In the genomic region with DNA sequence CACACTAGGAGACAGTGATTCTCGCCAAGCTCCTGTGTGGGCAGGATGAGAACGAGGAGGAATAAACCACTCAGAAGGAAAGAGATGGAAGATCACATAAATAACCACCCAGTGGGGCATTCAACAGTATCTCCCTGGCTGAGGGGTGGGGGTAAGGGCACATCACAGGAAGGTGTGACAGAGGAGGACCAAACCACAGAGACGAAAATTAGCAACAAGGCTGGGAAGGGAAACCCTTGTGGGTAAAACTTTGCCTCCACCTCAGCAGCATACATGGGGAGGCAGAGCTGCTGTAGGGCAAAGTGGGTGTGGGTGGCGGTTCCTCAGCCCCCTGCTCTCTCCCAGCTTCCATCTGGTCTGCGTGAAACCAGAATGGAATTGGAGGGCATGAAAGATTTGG, we compare ENCODE assay signal across 33 cellular contexts. TPM values are rescaled to one million over a fixed set of nuclear protein-coding genes. Genes with fewer than 3 reads are reported as not detected.
DNase-seq lines count a peak whose midpoint lies in the region; ATAC-seq, FAIRE-seq and TF ChIP-seq lines count a peak whose summit lies in the region.
"Had no signal": no experiment of that assay in that cellular context is flagged by ENCODE, and none has a peak within 500 bp of the region (broad histone marks: within the 10 kb centered on the region; RNA-seq: fewer than 3 reads in every experiment).

No MANE protein-coding gene starts in this region.

- H3K9me3 ChIP-seq in OCI-LY7 (ENCODE audit: low read length) (no peaks in the 10 kb centered on the region), GM12878 (replicated peaks; ENCODE audit: control insufficient read depth, insufficient read depth, low read length) (no peaks in the 10 kb centered on the region), transverse colon (no peaks in the 10 kb centered on the region)
- H3K9me3 ChIP-seq: BE2C, esophagus muscularis mucosa, heart left ventricle, pancreas, upper lobe of right lung had no signal

- H3K4me1 ChIP-seq in OCI-LY7 (ENCODE audit: insufficient read depth, low read length, poor library complexity, severe bottlenecking) (peaks cover 82% of the 10 kb centered on the region), GM12878 (ENCODE audit: control insufficient read depth, insufficient read depth, low read length) (peaks cover 7% of the 10 kb centered on the region; the same call in 1 of the 2 replicates), transverse colon (no peaks in the 10 kb centered on the region)
- H3K4me1 ChIP-seq: BE2C, foreskin keratinocyte, pancreas, upper lobe of right lung had no signal

- no peak overlapping the region for H3K27ac Mint-ChIP-seq in activated naive CD8-positive, alpha-beta T cell treated with anti-CD3 and anti-CD28 coated beads, Interleukin-2, amount 10 ng/mL, durations not matched to agents 7 days and 5 days
- H3K27ac Mint-ChIP-seq in activated naive CD8-positive, alpha-beta T cell treated with anti-CD3 and anti-CD28 coated beads for 36 hours, result no peak overlapping the region
- H3K27ac Mint-ChIP-seq: activated naive CD8-positive, alpha-beta T cell; nephron; WTC11 had no signal

- 26% methylated on average over 5 of the region's 5 CpGs for WGBS in GM12878 (ENCODE audit: insufficient coverage, insufficient replicate concordance, low lambda C conversion rate, missing lambda C conversion rate)
- WGBS in transverse colon (ENCODE audit: low coverage in 1 of 2), 2 donors, result 59% methylated on average over 5 of the region's 5 CpGs; no CpG with 5 or more reads in 1 of the 2 donors

- H3K27ac ChIP-seq in OCI-LY7 (ENCODE audit: low read depth, low read length, poor library complexity, severe bottlenecking), result no peak overlapping the region
- no peak overlapping the region for H3K27ac ChIP-seq in GM12878 (ENCODE audit: control insufficient read depth, insufficient read depth)
- no peak overlapping the region for H3K27ac ChIP-seq in transverse colon
- H3K27ac ChIP-seq: esophagus muscularis mucosa, foreskin keratinocyte, GM23248, heart left ventricle, pancreas, upper lobe of right lung had no signal

- TF ChIP-seq CTCF in OCI-LY7 (conservative IDR thresholded peaks at IDR 0.05; ENCODE audit: low read length) (no peak), GM12878 (IDR thresholded peaks at IDR 0.05 in 2 of 3, conservative IDR thresholded peaks at IDR 0.05 in 1 of 3; ENCODE audit: control insufficient read depth in 2 of 3, extremely low read depth in 1 of 3, insufficient read depth in 1 of 3, low read depth in 3 of 3, low read length in 3 of 3) (no peak), transverse colon (IDR thresholded peaks at IDR 0.05) (no peak)

- in situ Hi-C loops in GM12878 (cut with MboI), result no loop called here
- in situ Hi-C loops in transverse colon (cut with MboI; ENCODE audit: low pct_ligation_motif_present in 1 of 4, low pct_unique_long_range_greater_than_20kb in 1 of 4, low sequenced_read_pairs in 3 of 4), result no loop called here

- peak overlapping the region; percentile 46 for H3K4me2 ChIP-seq in OCI-LY7 (ENCODE audit: low read length)
- H3K4me2 ChIP-seq in GM12878 (ENCODE audit: control insufficient read depth, insufficient read depth), result no peak overlapping the region

- no peak for FAIRE-seq in GM12878 (lab: Jason Lieb, UNC)
- FAIRE-seq: GM18507, pancreas, small intestine had no signal

- TF ChIP-seq POLR2A in GM12878 (IDR thresholded peaks at IDR 0.05; ENCODE audit: low read depth, low read length) (no peak), transverse colon (IDR thresholded peaks at IDR 0.05) (no peak)

- BruUV-seq in OCI-LY7 (replicated peaks; lab: Mats Ljungman, UMichigan) (no TSS peak), GM12878 (replicated peaks; lab: Mats Ljungman, UMichigan) (no TSS peak)

- peak; percentile 63 for ATAC-seq in activated naive CD8-positive, alpha-beta T cell treated with anti-CD3 and anti-CD28 coated beads, Interleukin-2, amount 10 ng/mL, durations not matched to agents 7 days and 5 days (ENCODE audit: low read depth)
- peak; percentile 46 for ATAC-seq in GM12878
- no peak for ATAC-seq in GM18873 (IDR thresholded peaks at IDR 0.05; ENCODE audit: low FRiP score, unreplicated experiment)
- ATAC-seq: foreskin keratinocyte, heart left ventricle, pancreas, upper lobe of right lung, WTC11 had no signal

- no peaks in the 10 kb centered on the region for H3K36me3 ChIP-seq in OCI-LY7 (ENCODE audit: insufficient read depth, low read length)
- no peaks in the 10 kb centered on the region for H3K36me3 ChIP-seq in GM12878 (ENCODE audit: control insufficient read depth in 2 of 2, insufficient read depth in 2 of 2, low read length in 1 of 2)
- H3K36me3 ChIP-seq in transverse colon, result no peaks in the 10 kb centered on the region
- H3K36me3 ChIP-seq: BE2C, esophagus muscularis mucosa, heart left ventricle, pancreas, upper lobe of right lung had no signal

- TF ChIP-seq RAD21 in GM12878 (IDR thresholded peaks at IDR 0.05; ENCODE audit: insufficient read depth, low read depth, low read length), result no peak

- DNase-seq in activated naive CD8-positive, alpha-beta T cell treated with anti-CD3 and anti-CD28 coated beads, Interleukin-2, amount 10 ng/mL, durations not matched to agents 7 days and 5 days, result no peak
- DNase-seq in activated naive CD8-positive, alpha-beta T cell treated with anti-CD3 and anti-CD28 coated beads for 36 hours, result no peak
- DNase-seq in OCI-LY7 (ENCODE audit: low spot score) (peak; percentile 32), GM12878 (ENCODE audit: low read depth, low spot score) (no peak), transverse colon (peak; percentile 19), DMS53 (lab: John Stamatoyannopoulos, UW) (no peak), COLO829 (ENCODE audit: low spot score) (no peak)
- DNase-seq: ACHN; BE2C; caudate nucleus; COR-L47; foreskin keratinocyte; GF-D8; GM23248; heart left ventricle; NCI-H1092; NCI-H1694 treated with DMSO at 0.1 percent for 48 hours; NK-92 treated with Interleukin-12 subunit alpha and Interleukin-12 subunit beta, amount 100 ng/mL, for 24 hours; pancreas; SIG-M5; small intestine; substantia nigra; T1000; upper lobe of right lung had no signal

- TF ChIP-seq EP300 in GM12878 (IDR thresholded peaks at IDR 0.05; ENCODE audit: borderline replicate concordance in 1 of 2, control insufficient read depth in 1 of 2, low read depth in 2 of 2, low read length in 2 of 2) (no peak), transverse colon (IDR thresholded peaks at IDR 0.05; ENCODE audit: low read depth) (no peak)

- H3K9me2 ChIP-seq in OCI-LY7 (ENCODE audit: insufficient read depth, low read length), result no peaks in the 10 kb centered on the region

- intact Hi-C loops in OCI-LY7 (cut with micrococcal nuclease; ENCODE audit: unreplicated experiment), result no loop called here
- intact Hi-C loops in GM12878 (cut with micrococcal nuclease; ENCODE audit: unreplicated experiment), result no loop called here
- intact Hi-C loops in transverse colon (cut with DNase I; ENCODE audit: low total_unique reads), result no loop called here

- peaks cover 22% of the 10 kb centered on the region for H3K27me3 Mint-ChIP-seq in activated naive CD8-positive, alpha-beta T cell treated with anti-CD3 and anti-CD28 coated beads, Interleukin-2, amount 10 ng/mL, durations not matched to agents 7 days and 5 days
- peaks cover 19% of the 10 kb centered on the region for H3K27me3 Mint-ChIP-seq in activated naive CD8-positive, alpha-beta T cell treated with anti-CD3 and anti-CD28 coated beads for 36 hours

- H3K4me3 ChIP-seq in OCI-LY7 (ENCODE audit: low read depth, low read length, poor library complexity, severe bottlenecking) (no peak overlapping the region), GM12878 (no peak overlapping the region), transverse colon (no peak overlapping the region)
- H3K4me3 ChIP-seq: esophagus muscularis mucosa, GM23248, heart left ventricle, lung, pancreas, upper lobe of right lung had no signal

- RAD21 ChIA-PET in GM12878 (lab: Charles Lee; ENCODE audit: unreplicated experiment), result no interaction called here

- SMC1A ChIA-PET in GM12878 (lab: Charles Lee; ENCODE audit: uncharacterized antibody, unreplicated experiment), result interaction anchor here (0.9 to 3.3 kb wide), 2 partner anchors 28 to 38 kb away, joined by 4 to 11 read pairs; no protein-coding TSS in a partner anchor

- H3K27me3 ChIP-seq in GM12878 (replicated peaks in 1 of 2; ENCODE audit: control insufficient read depth in 2 of 2, insufficient read depth in 2 of 2, low read length in 1 of 2), result no peaks in the 10 kb centered on the region
- no peaks in the 10 kb centered on the region for H3K27me3 ChIP-seq in transverse colon
- H3K27me3 ChIP-seq: foreskin keratinocyte, pancreas, upper lobe of right lung had no signal

- H3K4me1 Mint-ChIP-seq in activated naive CD8-positive, alpha-beta T cell treated with anti-CD3 and anti-CD28 coated beads, Interleukin-2, amount 10 ng/mL, durations not matched to agents 7 days and 5 days, result peaks cover 24% of the 10 kb centered on the region
- peaks cover 9% of the 10 kb centered on the region for H3K4me1 Mint-ChIP-seq in activated naive CD8-positive, alpha-beta T cell treated with anti-CD3 and anti-CD28 coated beads for 36 hours
- H3K4me1 Mint-ChIP-seq: WTC11 had no signal

- CTCF ChIA-PET in OCI-LY7 (lab: Charles Lee; ENCODE audit: unreplicated experiment) (interaction anchor here (0.9 to 1.7 kb wide), 2 partner anchors 10 to 27 kb away, joined by 3 to 7 read pairs; no protein-coding TSS in a partner anchor), GM12878 (lab: Yijun Ruan, JAX) (interaction anchor here (0.9 to 4.8 kb wide), 2 partner anchors 15 to 28 kb away, joined by 3 to 31 read pairs; partner anchors contain the start of gene CCL1)

- H2AFZ ChIP-seq in OCI-LY7 (ENCODE audit: low read length), result peak overlapping the region; percentile 76
- H2AFZ ChIP-seq in GM12878 (ENCODE audit: control insufficient read depth, low read depth, low read length), result no peak overlapping the region
- H2AFZ ChIP-seq: GM23248 had no signal

- peak overlapping the region; percentile 54 for H3K4me3 Mint-ChIP-seq in activated naive CD8-positive, alpha-beta T cell treated with anti-CD3 and anti-CD28 coated beads, Interleukin-2, amount 10 ng/mL, durations not matched to agents 7 days and 5 days
- no peak overlapping the region for H3K4me3 Mint-ChIP-seq in activated naive CD8-positive, alpha-beta T cell treated with anti-CD3 and anti-CD28 coated beads for 36 hours
- H3K4me3 Mint-ChIP-seq: activated naive CD8-positive, alpha-beta T cell; nephron; WTC11 had no signal

- H3K9ac ChIP-seq in GM12878 (ENCODE audit: control insufficient read depth, insufficient read depth, low read length), result no peak overlapping the region
- H3K9ac ChIP-seq: GM23248 had no signal

- POLR2A ChIA-PET in activated naive CD8-positive, alpha-beta T cell treated with anti-CD3 and anti-CD28 coated beads, Interleukin-2, amount 10 ng/mL, durations not matched to agents 7 days and 5 days (lab: Charles Lee), result no interaction called here
- POLR2A ChIA-PET in OCI-LY7 (lab: Charles Lee), result interaction anchor here (1.2 to 2.3 kb wide), 2 partner anchors 10 to 29 kb away, joined by 4 to 10 read pairs; no protein-coding TSS in a partner anchor
- POLR2A ChIA-PET in GM12878 (lab: Charles Lee), result no interaction called here

- H4K20me1 ChIP-seq in OCI-LY7 (ENCODE audit: insufficient read depth, low read length) (no peaks in the 10 kb centered on the region), GM12878 (ENCODE audit: control insufficient read depth, insufficient read depth) (no peaks in the 10 kb centered on the region; the same call in 1 of the 2 replicates)

- no peaks in the 10 kb centered on the region for H3K9me3 Mint-ChIP-seq in activated naive CD8-positive, alpha-beta T cell treated with anti-CD3 and anti-CD28 coated beads, Interleukin-2, amount 10 ng/mL, durations not matched to agents 7 days and 5 days
- no peaks in the 10 kb centered on the region for H3K9me3 Mint-ChIP-seq in activated naive CD8-positive, alpha-beta T cell treated with anti-CD3 and anti-CD28 coated beads for 36 hours
- H3K9me3 Mint-ChIP-seq: nephron, WTC11 had no signal

- no peaks in the 10 kb centered on the region for H3K79me2 ChIP-seq in OCI-LY7 (ENCODE audit: insufficient read depth, low read depth, low read length)
- no peaks in the 10 kb centered on the region for H3K79me2 ChIP-seq in GM12878 (ENCODE audit: control insufficient read depth, insufficient read depth, low read length)

- H3K36me3 Mint-ChIP-seq in activated naive CD8-positive, alpha-beta T cell treated with anti-CD3 and anti-CD28 coated beads, Interleukin-2, amount 10 ng/mL, durations not matched to agents 7 days and 5 days, result no peaks in the 10 kb centered on the region
- H3K36me3 Mint-ChIP-seq in activated naive CD8-positive, alpha-beta T cell treated with anti-CD3 and anti-CD28 coated beads for 36 hours, result no peaks in the 10 kb centered on the region
- H3K36me3 Mint-ChIP-seq: activated naive CD8-positive, alpha-beta T cell; WTC11 had no signal

RNA-seq across cellular contexts. Expression of gene CCL1, which starts 26.3 kb away (rescaled TPM):
- not detected for total RNA-seq in activated naive CD8-positive, alpha-beta T cell treated with anti-CD3 and anti-CD28 coated beads, Interleukin-2, amount 10 ng/mL, durations not matched to agents 7 days and 5 days
- not detected for total RNA-seq in activated naive CD8-positive, alpha-beta T cell treated with anti-CD3 and anti-CD28 coated beads for 36 hours
- not detected in 2 replicates for total RNA-seq in OCI-LY7 (2014; rRNA removed; shearing (Covaris generic))
- total RNA-seq in OCI-LY7 (2022), result not detected in 2 replicates
- not detected in 2 replicates for total RNA-seq in GM12878 (2013; cell fraction: nucleolus; rRNA removed)
- total RNA-seq in GM12878 (2014; rRNA removed), result 0.28 and 0.33 TPM in 2 replicates
- total RNA-seq in GM12878 (2014; rRNA removed; fragmentation: Illumina TruSeq; extraction: Trizol), result not detected in 2 replicates
- total RNA-seq in GM12878 (2021), result 0.54 TPM in 1 of 2 replicates, not detected in the other
- not detected for polyA plus RNA-seq in GM12878 (2011; ENCODE audit: low read depth)
- polyA plus RNA-seq in GM12878 (2011; rRNA removed), result 0.14 TPM in 1 of 2 replicates, not detected in the other
- polyA plus RNA-seq in GM12878 (2011; cell fraction: cytosol; rRNA removed), result 0.15 TPM in 1 of 2 replicates, not detected in the other
- polyA plus RNA-seq in GM12878 (2011; cell fraction: nucleus; rRNA removed), result not detected in 2 replicates
- polyA plus RNA-seq in GM12878 (2012), result 0.39 TPM in 1 of 2 replicates, not detected in the other
- not detected in 2 replicates for polyA plus RNA-seq in GM12878 (2014; fragmentation: Illumina TruSeq; extraction: Trizol)
- 1 to 10 TPM in 1 of 2 experiments, under 1 TPM in 1; 0.84 to 1.8 TPM for polyA plus RNA-seq in GM12878 (2014; fragmentation: Nextera tagmentation; extraction: Ambion mirVana)
- polyA plus RNA-seq in GM12878 (2014; rRNA removed), result 0.28 and 0.40 TPM in 2 replicates
- polyA plus RNA-seq in GM12878 (2016; fragmentation: Nextera tagmentation; extraction: Ambion mirVana), result under 1 TPM in 1 of 2 experiments, not detected in 1; 0.40 TPM
- polyA minus RNA-seq in GM12878 (2011; rRNA and poly(A)+ RNA removed), result not detected in 2 replicates
- polyA minus RNA-seq in GM12878 (2011; cell fraction: cytosol; rRNA and poly(A)+ RNA removed), result not detected in 2 replicates
- polyA minus RNA-seq in GM12878 (2011; cell fraction: nucleus; rRNA and poly(A)+ RNA removed), result not detected in 2 replicates
- total RNA-seq in transverse colon, result not detected
- total RNA-seq: esophagus muscularis mucosa, foreskin keratinocyte, GM23248, heart left ventricle, lung, mononuclear cell, NCI-H460, pancreas, upper lobe of right lung, WTC11 had no signal
- polyA plus RNA-seq: foreskin keratinocyte, GM23248, heart left ventricle, pancreas, small intestine had no signal

RNA-seq across cellular contexts. Expression of gene CCL13, which starts 33.1 kb away (rescaled TPM):
- not detected for total RNA-seq in activated naive CD8-positive, alpha-beta T cell treated with anti-CD3 and anti-CD28 coated beads, Interleukin-2, amount 10 ng/mL, durations not matched to agents 7 days and 5 days
- not detected for total RNA-seq in activated naive CD8-positive, alpha-beta T cell treated with anti-CD3 and anti-CD28 coated beads for 36 hours
- total RNA-seq in OCI-LY7 (2014; rRNA removed; shearing (Covaris generic)), result not detected in 2 replicates
- not detected in 2 replicates for total RNA-seq in OCI-LY7 (2022)
- not detected in 2 replicates for total RNA-seq in GM12878 (2013; cell fraction: nucleolus; rRNA removed)
- not detected in 2 replicates for total RNA-seq in GM12878 (2014; rRNA removed)
- not detected in 2 replicates for total RNA-seq in GM12878 (2014; rRNA removed; fragmentation: Illumina TruSeq; extraction: Trizol)
- total RNA-seq in GM12878 (2021), result not detected in 2 replicates
- polyA plus RNA-seq in GM12878 (2011; ENCODE audit: low read depth), result not detected
- not detected in 2 replicates for polyA plus RNA-seq in GM12878 (2011; rRNA removed)
- polyA plus RNA-seq in GM12878 (2011; cell fraction: cytosol; rRNA removed), result not detected in 2 replicates
- polyA plus RNA-seq in GM12878 (2011; cell fraction: nucleus; rRNA removed), result not detected in 2 replicates
- not detected in 2 replicates for polyA plus RNA-seq in GM12878 (2012)
- not detected in 2 replicates for polyA plus RNA-seq in GM12878 (2014; fragmentation: Illumina TruSeq; extraction: Trizol)
- not detected for polyA plus RNA-seq in GM12878 (2014; fragmentation: Nextera tagmentation; extraction: Ambion mirVana)
- not detected in 2 replicates for polyA plus RNA-seq in GM12878 (2014; rRNA removed)
- polyA plus RNA-seq in GM12878 (2016; fragmentation: Nextera tagmentation; extraction: Ambion mirVana), result not detected
- polyA minus RNA-seq in GM12878 (2011; rRNA and poly(A)+ RNA removed), result not detected in 2 replicates
- polyA minus RNA-seq in GM12878 (2011; cell fraction: cytosol; rRNA and poly(A)+ RNA removed), result not detected in 2 replicates
- polyA minus RNA-seq in GM12878 (2011; cell fraction: nucleus; rRNA and poly(A)+ RNA removed), result not detected in 2 replicates
- 10 to 100 TPM in 1 of 4 donors, 1 to 10 TPM in 2, not detected in 1; 5.4 to 10.5 (median 8.2) TPM for total RNA-seq in transverse colon
- total RNA-seq: foreskin keratinocyte, GM23248, mononuclear cell, NCI-H460, WTC11 had no signal
- polyA plus RNA-seq: foreskin keratinocyte, GM23248 had no signal

Comparison
In these comparisons a context has a peak if more than half of its experiments do, and no peak if none do; other contexts are left out.
1. DNase-seq: peak in OCI-LY7 (single experiment) and transverse colon (single experiment); none in activated naive CD8-positive, alpha-beta T cell treated with anti-CD3 and anti-CD28 coated beads, Interleukin-2, amount 10 ng/mL, durations not matched to agents 7 days and 5 days (single experiment), activated naive CD8-positive, alpha-beta T cell treated with anti-CD3 and anti-CD28 coated beads for 36 hours (single experiment), GM12878 (single experiment), DMS53 (single experiment) and COLO829 (single experiment).